Comparison of ENCODE assay signal across 2 cellular contexts in genomic region chr2:119245841-119246230, GRCh38.
TF ChIP-seq lines count a peak whose summit lies in the region.

No MANE protein-coding gene starts in this region.

TF ChIP-seq in K562, 482 proteins besides CTCF, POLR2A, EP300 and RAD21:
- TF ChIP-seq, protein P1, sequence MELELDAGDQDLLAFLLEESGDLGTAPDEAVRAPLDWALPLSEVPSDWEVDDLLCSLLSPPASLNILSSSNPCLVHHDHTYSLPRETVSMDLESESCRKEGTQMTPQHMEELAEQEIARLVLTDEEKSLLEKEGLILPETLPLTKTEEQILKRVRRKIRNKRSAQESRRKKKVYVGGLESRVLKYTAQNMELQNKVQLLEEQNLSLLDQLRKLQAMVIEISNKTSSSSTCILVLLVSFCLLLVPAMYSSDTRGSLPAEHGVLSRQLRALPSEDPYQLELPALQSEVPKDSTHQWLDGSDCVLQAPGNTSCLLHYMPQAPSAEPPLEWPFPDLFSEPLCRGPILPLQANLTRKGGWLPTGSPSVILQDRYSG (tag; conservative IDR thresholded peaks at IDR 0.05; ENCODE audit: low read depth): no peak
- no peak for TF ChIP-seq NFXL1 (CRISPR knock-in tag; IDR thresholded peaks at IDR 0.05)
- TF ChIP-seq ZNF354B (CRISPR knock-in tag; IDR thresholded peaks at IDR 0.05): peak; percentile 31; the same call in 1 of the 2 replicates
- no peak for TF ChIP-seq RBM34 (IDR thresholded peaks at IDR 0.05; ENCODE audit: borderline replicate concordance, insufficient read depth, low read length)
- TF ChIP-seq ZNF507 (tag; conservative IDR thresholded peaks at IDR 0.05): peak; percentile 98

TF ChIP-seq in H1, 55 proteins besides CTCF, POLR2A, EP300 and RAD21:
- no peak for TF ChIP-seq BRCA1 (IDR thresholded peaks at IDR 0.05; ENCODE audit: low read depth, low read length)
- no peak for TF ChIP-seq ASH2L (IDR thresholded peaks at IDR 0.05; ENCODE audit: low read length)
- TF ChIP-seq RBBP5 (IDR thresholded peaks at IDR 0.05; ENCODE audit: borderline replicate concordance, low read depth, low read length): no peak
- no peak for TF ChIP-seq NANOG (IDR thresholded peaks at IDR 0.05; ENCODE audit: insufficient read depth, low read depth, low read length, poor library complexity, severe bottlenecking)
- no peak for TF ChIP-seq POLR2AphosphoS5 (IDR thresholded peaks at IDR 0.05; ENCODE audit: low read depth, low read length)
- TF ChIP-seq SIN3A (conservative IDR thresholded peaks at IDR 0.05 in 1 of 2, IDR thresholded peaks at IDR 0.05 in 1 of 2; ENCODE audit: low read depth in 1 of 2, low read length in 2 of 2): no peak
- TF ChIP-seq TBP (IDR thresholded peaks at IDR 0.05; ENCODE audit: low read depth, low read length): no peak
- TF ChIP-seq ZNF274 (IDR thresholded peaks at IDR 0.05; ENCODE audit: borderline replicate concordance, extremely low read depth, low read length): no peak
- TF ChIP-seq ATF3 (IDR thresholded peaks at IDR 0.05; ENCODE audit: insufficient read depth, low read depth, low read length): no peak
- TF ChIP-seq PHF8 (conservative IDR thresholded peaks at IDR 0.05; ENCODE audit: low read depth, low read length): no peak
- TF ChIP-seq RNF2 (IDR thresholded peaks at IDR 0.05; ENCODE audit: borderline replicate concordance, low read depth, low read length, missing control alignments, poor library complexity, severe bottlenecking): no peak
- no peak for TF ChIP-seq BACH1 (IDR thresholded peaks at IDR 0.05; ENCODE audit: low read length)
- TF ChIP-seq EZH2 (IDR thresholded peaks at IDR 0.05; ENCODE audit: low read depth, low read length, severe bottlenecking): no peak
- TF ChIP-seq SAP30 (IDR thresholded peaks at IDR 0.05; ENCODE audit: insufficient read depth, insufficient replicate concordance, low read length): no peak
- no peak for TF ChIP-seq FOSL1 (IDR thresholded peaks at IDR 0.05; ENCODE audit: insufficient read depth, low read depth, low read length)
- TF ChIP-seq TAF7 (optimal IDR thresholded peaks at IDR 0.05; ENCODE audit: borderline replicate concordance, low read depth, low read length): no peak
- TF ChIP-seq SP1 (IDR thresholded peaks at IDR 0.05; ENCODE audit: low read depth, low read length): no peak
- TF ChIP-seq HDAC6 (IDR thresholded peaks at IDR 0.05; ENCODE audit: low read depth, low read length): no peak
- no peak for TF ChIP-seq POU5F1 (IDR thresholded peaks at IDR 0.05; ENCODE audit: low read depth, low read length)
